In genomic region chr5:14313986-14314690, GRCh38 we compare ENCODE assay signal across 15 cellular contexts.
DNase-seq lines count a peak whose midpoint lies in the region; ATAC-seq and TF ChIP-seq lines count a peak whose summit lies in the region.
"Had no signal": no experiment of that assay in that cellular context is flagged by ENCODE, and none has a peak within 500 bp of the region (broad histone marks: within the 10 kb centered on the region; RNA-seq: fewer than 3 reads in every experiment).

No MANE protein-coding gene starts in this region.

- no peaks in the 10 kb centered on the region for H3K9me3 ChIP-seq in Panc1 (ENCODE audit: control insufficient read depth, insufficient read depth, low read depth, low read length)
- no peaks in the 10 kb centered on the region for H3K9me3 ChIP-seq in endodermal cell (ENCODE audit: control insufficient read depth, low read length)
- H3K9me3 ChIP-seq: BLaER1, SJCRH30 had no signal

- no peak overlapping the region for H3K9ac ChIP-seq in endodermal cell (ENCODE audit: extremely low read depth, low read length, poor library complexity, severe bottlenecking)
- H3K9ac ChIP-seq: BLaER1 had no signal

- no peak for DNase-seq in GM23338 (ENCODE audit: low spot score)
- DNase-seq in Panc1 (ENCODE audit: low read depth, low spot score) = no peak
- DNase-seq in endodermal cell = no peak
- no peak for DNase-seq in nephron progenitor cell
- DNase-seq in activated gamma-delta T cell treated with Interleukin-2 at 50 U/mL for 16 hours = no peak
- DNase-seq in A172 (ENCODE audit: low spot score) = no peak
- no peak for DNase-seq in mesothelial cell of epicardium (ENCODE audit: low spot score in 2 of 2, unreplicated experiment in 2 of 2)
- DNase-seq: CD8-positive, alpha-beta T cell; KG1; NCI-H1436 treated with DMSO at 0.1 percent for 48 hours; NCI-H2029; NCI-H2171; OCI-M1; SJCRH30 had no signal

- H4K20me1 ChIP-seq in GM23338 (replicated peaks; ENCODE audit: insufficient read depth) = peaks cover 7% of the 10 kb centered on the region; the same call in 1 of the 2 replicates

- no peak overlapping the region for H3K27ac Mint-ChIP-seq in GM23338
- H3K27ac Mint-ChIP-seq in endodermal cell = peak overlapping the region; percentile 28
- peak overlapping the region; percentile 26 for H3K27ac Mint-ChIP-seq in nephron progenitor cell
- no peak overlapping the region for H3K27ac Mint-ChIP-seq in mesothelial cell of epicardium
- H3K27ac Mint-ChIP-seq: CD8-positive, alpha-beta T cell had no signal

- H3K4me1 ChIP-seq in GM23338 (ENCODE audit: insufficient read depth) (peaks cover 6% of the 10 kb centered on the region; the same call in 1 of the 2 replicates), Panc1 (ENCODE audit: control insufficient read depth, insufficient read depth, low read length) (peaks cover 12% of the 10 kb centered on the region), endodermal cell (ENCODE audit: control insufficient read depth, insufficient read depth, low read length) (peaks cover 12% of the 10 kb centered on the region)
- H3K4me1 ChIP-seq: BLaER1, SJCRH30 had no signal

- no peak overlapping the region for H3K4me2 ChIP-seq in GM23338
- H3K4me2 ChIP-seq: BLaER1 had no signal

- H3K36me3 Mint-ChIP-seq in GM23338 (ENCODE audit: low read depth) (peaks cover 38% of the 10 kb centered on the region), endodermal cell (ENCODE audit: low read depth) (peaks cover 37% of the 10 kb centered on the region), nephron progenitor cell (ENCODE audit: low read depth) (peaks cover 82% of the 10 kb centered on the region), mesothelial cell of epicardium (peaks cover 27% of the 10 kb centered on the region)
- H3K36me3 Mint-ChIP-seq: CD8-positive, alpha-beta T cell had no signal

- H3K9me3 Mint-ChIP-seq in GM23338 (no peaks in the 10 kb centered on the region), endodermal cell (no peaks in the 10 kb centered on the region), nephron progenitor cell (peaks cover under 1% of the 10 kb centered on the region), mesothelial cell of epicardium (no peaks in the 10 kb centered on the region)
- H3K9me3 Mint-ChIP-seq: CD8-positive, alpha-beta T cell had no signal

- H3K4me3 Mint-ChIP-seq in GM23338 = no peak overlapping the region
- H3K4me3 Mint-ChIP-seq in endodermal cell = no peak overlapping the region
- no peak overlapping the region for H3K4me3 Mint-ChIP-seq in nephron progenitor cell
- H3K4me3 Mint-ChIP-seq in mesothelial cell of epicardium = no peak overlapping the region
- H3K4me3 Mint-ChIP-seq: CD8-positive, alpha-beta T cell had no signal

- H3K79me2 ChIP-seq in GM23338 (replicated peaks; ENCODE audit: insufficient read depth) = peaks cover 6% of the 10 kb centered on the region

- H3K4me1 Mint-ChIP-seq in GM23338 (peaks cover 3% of the 10 kb centered on the region; the same call in 1 of the 3 replicates), endodermal cell (peaks cover 19% of the 10 kb centered on the region), nephron progenitor cell (peaks cover 13% of the 10 kb centered on the region), mesothelial cell of epicardium (peaks cover 47% of the 10 kb centered on the region)

- no peaks in the 10 kb centered on the region for H3F3A ChIP-seq in GM23338 (replicated peaks; ENCODE audit: low read depth)

- intact Hi-C loops in Panc1 (cut with micrococcal nuclease; ENCODE audit: unreplicated experiment) = no loop called here

- POLR2A ChIA-PET in Panc1 (lab: Charles Lee) = interaction anchor here (0.6 kb wide), 1 partner anchor 134 kb away, joined by 4 read pairs; no protein-coding TSS in a partner anchor

- ATAC-seq in GM23338 (no peak), Panc1 (no peak)
- ATAC-seq: CD8-positive, alpha-beta T cell had no signal

- no peaks in the 10 kb centered on the region for H3K27me3 ChIP-seq in GM23338 (ENCODE audit: insufficient read depth)
- no peaks in the 10 kb centered on the region for H3K27me3 ChIP-seq in Panc1 (ENCODE audit: control insufficient read depth, insufficient read depth, low read length)
- no peaks in the 10 kb centered on the region for H3K27me3 ChIP-seq in endodermal cell (ENCODE audit: control insufficient read depth, insufficient read depth, low read length, poor library complexity, severe bottlenecking)
- H3K27me3 ChIP-seq: BLaER1, SJCRH30 had no signal

- H3K27ac ChIP-seq in GM23338 (ENCODE audit: low read depth) (0 out of 2 replicates have a peak overlapping the region, but pooled peaks have one; percentile 56), Panc1 (ENCODE audit: low read length) (peak overlapping the region; percentile 0; the same call in 1 of the 2 replicates), endodermal cell (ENCODE audit: low read depth, low read length) (no peak overlapping the region)
- H3K27ac ChIP-seq: BLaER1, SJCRH30 had no signal

- CTCF ChIA-PET in Panc1 (lab: Charles Lee) = interaction anchor here (0.5 kb wide), 1 partner anchor 326 kb away, joined by 3 read pairs; no protein-coding TSS in a partner anchor

- TF ChIP-seq CTCF in GM23338 (conservative IDR thresholded peaks at IDR 0.05; ENCODE audit: low read depth in 2 of 2) (no peak), Panc1 (IDR thresholded peaks at IDR 0.05) (no peak), endodermal cell (conservative IDR thresholded peaks at IDR 0.05) (no peak), nephron progenitor cell (IDR thresholded peaks at IDR 0.05) (no peak), mesothelial cell of epicardium (IDR thresholded peaks at IDR 0.05; ENCODE audit: unreplicated experiment) (no peak)

- H3K27me3 Mint-ChIP-seq in GM23338 (ENCODE audit: insufficient read depth, low read depth, poor library complexity) (no peaks in the 10 kb centered on the region), endodermal cell (ENCODE audit: insufficient read depth) (no peaks in the 10 kb centered on the region), nephron progenitor cell (ENCODE audit: low read depth, poor library complexity) (no peaks in the 10 kb centered on the region), mesothelial cell of epicardium (ENCODE audit: low read depth) (no peaks in the 10 kb centered on the region)

- no peak overlapping the region for H2AFZ ChIP-seq in GM23338

- H3K4me3 ChIP-seq in GM23338 (no peak overlapping the region), Panc1 (ENCODE audit: low read depth in 2 of 2, low read length in 2 of 2) (no peak overlapping the region), endodermal cell (ENCODE audit: low read length) (no peak overlapping the region)
- H3K4me3 ChIP-seq: BLaER1, SJCRH30 had no signal

- no TSS peak for BruUV-seq in Panc1 (replicated peaks; lab: Mats Ljungman, UMichigan)

- H3K36me3 ChIP-seq in GM23338 (ENCODE audit: insufficient read depth) = peaks cover 10% of the 10 kb centered on the region; the same call in 1 of the 2 replicates
- H3K36me3 ChIP-seq in Panc1 (ENCODE audit: control insufficient read depth, insufficient read depth, low read length) = peaks cover 71% of the 10 kb centered on the region
- peaks cover 40% of the 10 kb centered on the region for H3K36me3 ChIP-seq in endodermal cell (ENCODE audit: control insufficient read depth, insufficient read depth, low read length)

- WGBS in endodermal cell (ENCODE audit: insufficient coverage in 1 of 2, insufficient read length in 1 of 2), 2 experiments = 86 to 100% methylated on average over 2 to 3 of the region's 4 CpGs

- no peaks in the 10 kb centered on the region for H3K9me2 ChIP-seq in GM23338 (ENCODE audit: insufficient read depth)

- in situ Hi-C loops in Panc1 (cut with HindIII; ENCODE audit: low pct_unique_long_range_greater_than_20kb, low sequenced_read_pairs) = no loop called here

TF ChIP-seq in GM23338, 12 proteins besides CTCF, POLR2A, EP300 and RAD21 (continues in another document):
- TF ChIP-seq REST (IDR thresholded peaks at IDR 0.05; ENCODE audit: unreplicated experiment) = no peak
- TF ChIP-seq ETS1 (IDR thresholded peaks at IDR 0.05) = no peak
- TF ChIP-seq POLR2AphosphoS5 (IDR thresholded peaks at IDR 0.05; ENCODE audit: low read depth) = no peak
- TF ChIP-seq STAT1 (IDR thresholded peaks at IDR 0.05; ENCODE audit: unreplicated experiment) = no peak
- no peak for TF ChIP-seq EZH2 (IDR thresholded peaks at IDR 0.05; ENCODE audit: low read depth, unreplicated experiment)
- no peak for TF ChIP-seq EZH2phosphoT487 (IDR thresholded peaks at IDR 0.05; ENCODE audit: unreplicated experiment)
- TF ChIP-seq NANOG (IDR thresholded peaks at IDR 0.05; ENCODE audit: borderline replicate concordance) = no peak
- TF ChIP-seq JUNB (IDR thresholded peaks at IDR 0.05; ENCODE audit: unreplicated experiment) = no peak

Comparison
In these comparisons a context has a peak if more than half of its experiments do, and no peak if none do; other contexts are left out.
1. H3K27ac Mint-ChIP-seq: peak in endodermal cell (single experiment) and nephron progenitor cell (single experiment); none in GM23338 (single experiment) and mesothelial cell of epicardium (single experiment).